Comparison of ENCODE assay signal across 8 cellular contexts in the genomic region with DNA sequence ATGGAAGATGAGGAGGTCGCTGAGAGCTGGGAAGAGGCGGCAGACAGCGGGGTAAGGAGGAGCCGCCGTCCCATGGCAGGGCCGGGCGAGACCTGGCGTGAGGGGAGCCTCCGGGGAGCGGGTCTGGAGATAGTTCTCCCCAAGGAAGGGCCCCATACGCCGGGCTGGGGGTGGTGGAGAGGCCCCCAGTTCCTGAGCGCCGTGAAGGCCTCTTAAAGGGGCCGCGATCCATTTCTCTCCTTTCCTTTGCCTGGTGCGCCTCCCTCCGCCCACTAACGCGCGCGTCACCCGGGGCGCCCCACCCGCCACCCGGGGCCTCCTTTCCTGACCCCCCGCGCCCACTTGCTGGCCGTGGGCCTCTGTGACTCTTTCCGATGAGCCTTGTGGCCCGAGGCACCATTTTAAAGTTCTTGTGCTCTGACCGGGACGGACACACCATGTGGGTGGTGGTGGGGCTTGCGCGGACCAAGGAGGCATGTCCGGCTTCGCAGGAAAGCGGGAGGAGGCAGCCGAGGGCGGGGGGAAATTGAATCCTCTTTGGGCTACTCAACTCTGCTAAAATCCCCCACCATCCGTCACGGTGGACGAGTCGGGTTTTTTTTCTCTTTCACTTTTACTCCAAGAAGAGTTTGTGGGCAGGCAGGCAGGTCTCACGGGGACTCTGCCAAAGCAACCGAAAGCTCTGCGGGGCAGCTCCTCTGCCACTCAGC. TPM values are rescaled to one million over a fixed set of nuclear protein-coding genes. Genes with fewer than 3 reads are reported as not detected.
DNase-seq lines count a peak whose midpoint lies in the region; ATAC-seq and TF ChIP-seq lines count a peak whose summit lies in the region.

No MANE protein-coding gene starts in this region.

- peak; percentile 67 to 76 for TF ChIP-seq POLR2A in gastroesophageal sphincter (IDR thresholded peaks at IDR 0.05)

- H3K9me3 ChIP-seq in HUES6 (ENCODE audit: control insufficient read depth, insufficient read depth, low read depth, low read length): no peaks in the 10 kb centered on the region
- H3K9me3 ChIP-seq in gastroesophageal sphincter: no peaks in the 10 kb centered on the region

- no peaks in the 10 kb centered on the region for H3K36me3 ChIP-seq in HUES6 (ENCODE audit: control insufficient read depth, insufficient read depth, low read length)
- H3K36me3 ChIP-seq in gastroesophageal sphincter: no peaks in the 10 kb centered on the region

- CTCF ChIA-PET in RWPE1 (lab: Yijun Ruan, JAX): interaction anchor here (0.7 kb wide), 1 partner anchor 19 kb away, joined by 5 read pairs; no protein-coding TSS in a partner anchor

- TF ChIP-seq EP300 in gastroesophageal sphincter (IDR thresholded peaks at IDR 0.05): no peak

- DNase-seq in DMS153 (lab: John Stamatoyannopoulos, UW) (peak; percentile 53), RWPE1 (ENCODE audit: low spot score) (peak; percentile 77), occipital lobe (lab: John Stamatoyannopoulos, UW) (peak; percentile 93)
- peak; percentile 72 to 79 (median 76) for DNase-seq in activated naive CD4-positive, alpha-beta T cell (lab: John Stamatoyannopoulos, UW)

- peak overlapping the region; percentile 88 for H3K4me3 ChIP-seq in HUES6 (ENCODE audit: low read depth, low read length)
- H3K4me3 ChIP-seq in gastroesophageal sphincter: peak overlapping the region; percentile 56 to 86

- peak overlapping the region; percentile 91 for H3K27ac ChIP-seq in HUES6 (ENCODE audit: low read depth, low read length)
- peak overlapping the region; percentile 94 for H3K27ac ChIP-seq in RWPE1
- peak overlapping the region; percentile 72 to 98 (median 96) for H3K27ac ChIP-seq in gastroesophageal sphincter
- H3K27ac ChIP-seq in temporal lobe (ENCODE audit: low read depth, low read length): peak overlapping the region; percentile 84

- H3K27me3 ChIP-seq in HUES6 (ENCODE audit: control insufficient read depth, insufficient read depth, low read length) (no peaks in the 10 kb centered on the region), gastroesophageal sphincter (no peaks in the 10 kb centered on the region)

- ATAC-seq in GM21381 (IDR thresholded peaks at IDR 0.05; ENCODE audit: unreplicated experiment): peak; percentile 55
- peak; percentile 85 for ATAC-seq in gastroesophageal sphincter

- peak overlapping the region; percentile 96 for H3K9ac ChIP-seq in HUES6 (ENCODE audit: low read length)

- no peak; the same call in 1 of the 2 replicates for TF ChIP-seq CTCF in RWPE1 (conservative IDR thresholded peaks at IDR 0.05; ENCODE audit: low read depth)
- TF ChIP-seq CTCF in gastroesophageal sphincter (IDR thresholded peaks at IDR 0.05): peak in 2 of 4 experiments; percentile 16 to 43

- POLR2A ChIA-PET in RWPE1 (lab: Yijun Ruan, JAX; ENCODE audit: low non-redundant PET): interaction anchor here (1.1 kb wide), 1 partner anchor 29 kb away, joined by 4 read pairs; no protein-coding TSS in a partner anchor

- 0 to 1% methylated on average over 13 to 36 of the region's 47 CpGs for WGBS in gastroesophageal sphincter (ENCODE audit: low coverage in 1 of 2), 2 donors

- H3K4me1 ChIP-seq in HUES6 (ENCODE audit: control insufficient read depth, insufficient read depth, low read length) (0 out of 2 replicates have a peak, but pooled peaks cover 11% of the 10 kb centered on the region), gastroesophageal sphincter (peaks cover 4 to 68% (median 12%) of the 10 kb centered on the region in 3 donors)

RNA-seq across cellular contexts. Expression of a gene that starts 0.4 kb away (rescaled TPM):
- total RNA-seq in gastroesophageal sphincter: 100 to 1,000 TPM in 2 of 4 donors, 10 to 100 TPM in 2; 85.8 to 117 (median 99.4) TPM
- 5.1 TPM for total RNA-seq in occipital lobe
- total RNA-seq in temporal lobe: 7.4 TPM

RNA-seq across cellular contexts. Expression of a gene that starts 15.1 kb away (rescaled TPM):
- total RNA-seq in gastroesophageal sphincter: 10 to 100 TPM; 26.8 to 33.0 (median 29.7) TPM
- total RNA-seq in occipital lobe: 29.5 TPM
- 23.6 TPM for total RNA-seq in temporal lobe

Comparison
In these comparisons a context has a peak if more than half of its experiments do, and no peak if none do; other contexts are left out.
1. Peak in every context shown above with its lines: DNase-seq, ATAC-seq, H3K4me3 ChIP-seq and H3K27ac ChIP-seq.
2. RNA of a gene that starts 0.4 kb away (total RNA-seq): 85.8 to 117 TPM in gastroesophageal sphincter; 7.4 TPM in temporal lobe (single experiment) and 5.1 TPM in occipital lobe (single experiment); every median in the first group is over 10 times any median in the second.